In the genomic region with DNA sequence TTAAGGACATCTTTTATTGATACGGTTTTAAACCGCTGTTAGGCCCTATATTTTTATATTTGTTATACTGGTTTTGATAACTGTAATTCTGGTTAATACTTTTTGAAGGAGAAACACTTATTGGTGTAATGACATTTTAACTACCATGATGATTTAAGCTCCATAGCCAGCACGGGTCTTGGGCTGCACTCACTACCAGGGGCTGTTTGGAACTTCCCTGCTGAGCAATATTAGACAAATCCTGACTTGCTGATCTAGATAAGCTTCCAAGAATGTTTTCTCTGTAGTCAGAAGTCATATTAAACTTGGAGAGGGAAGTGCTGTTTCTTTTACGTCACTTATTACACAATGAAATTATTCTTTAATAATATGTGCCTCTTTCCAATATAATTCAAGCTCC, we compare ENCODE assay signal across 15 cellular contexts.
A peak's percentile ranks its signal among the peaks of the same experiment; 100 is the strongest.
DNase-seq lines count a peak whose midpoint lies in the region; ATAC-seq, FAIRE-seq and TF ChIP-seq lines count a peak whose summit lies in the region.
"Had no signal": no experiment of that assay in that cellular context is flagged by ENCODE, and none has a peak within 500 bp of the region (broad histone marks: within the 10 kb centered on the region; RNA-seq: fewer than 3 reads in every experiment).

No MANE protein-coding gene starts in this region.

- no peak overlapping the region for H3K56ac ChIP-seq in mesendoderm (ENCODE audit: low read length)

- H3K4me2 ChIP-seq in mesendoderm (ENCODE audit: low read length): no peak overlapping the region
- H3K4me2 ChIP-seq: GM23338 had no signal

- H3K27ac ChIP-seq in foreskin keratinocyte (peak overlapping the region; percentile 73), mesendoderm (ENCODE audit: low read depth, low read length) (no peak overlapping the region)

- no peak overlapping the region for H4K5ac ChIP-seq in mesendoderm (ENCODE audit: low read length)

- no peak overlapping the region for H2BK15ac ChIP-seq in mesendoderm (replicated peaks; ENCODE audit: low read depth)

- FAIRE-seq in bronchial epithelial cell (lab: Jason Lieb, UNC): no peak
- FAIRE-seq: A204.1 had no signal

- H2BK5ac ChIP-seq in mesendoderm (ENCODE audit: low read length): no peak overlapping the region

- DNase-seq in HEK293T (ENCODE audit: extremely low spot score) (peak; percentile 54), NCI-H69 (lab: John Stamatoyannopoulos, UW) (peak; percentile 35), bronchial epithelial cell (ENCODE audit: low read depth) (peak; percentile 96), foreskin keratinocyte (peak; percentile 85 to 92), pons (ENCODE audit: low spot score) (no peak), mucosa of gallbladder (ENCODE audit: low spot score) (no peak), mesendoderm (no peak)
- DNase-seq: C1 segment of cervical spinal cord; Calu3; CD4-positive, alpha-beta T cell; DMS 273 treated with DMSO at 0.1 percent for 48 hours; H7 had no signal

- POLR2A ChIA-PET in HEK293T (lab: Yijun Ruan, JAX): no interaction called here

- no peak overlapping the region for H3K18ac ChIP-seq in mesendoderm (ENCODE audit: low read length)

- H2BK120ac ChIP-seq in mesendoderm (ENCODE audit: low read depth, low read length): no peak overlapping the region

- H3K4me1 ChIP-seq in foreskin keratinocyte: peaks cover 21% of the 10 kb centered on the region
- no peaks in the 10 kb centered on the region for H3K4me1 ChIP-seq in mesendoderm (ENCODE audit: control insufficient read depth, low read depth, low read length)

- no peak overlapping the region for H3K4me3 ChIP-seq in bronchial epithelial cell (ENCODE audit: low read depth, low read length)
- H3K4me3 ChIP-seq in mesendoderm (ENCODE audit: low read length): no peak overlapping the region
- H3K4me3 ChIP-seq: GM23338 had no signal

- no peak overlapping the region for H2AK5ac ChIP-seq in mesendoderm (ENCODE audit: low read length)

- H3K4ac ChIP-seq in mesendoderm (ENCODE audit: low read depth, low read length): no peak overlapping the region

- H3K23ac ChIP-seq in mesendoderm (ENCODE audit: low read length): no peak overlapping the region

- H3K27me3 ChIP-seq in bronchial epithelial cell (ENCODE audit: control insufficient read depth, insufficient read depth, low read length): no peaks in the 10 kb centered on the region
- H3K27me3 ChIP-seq in foreskin keratinocyte: no peaks in the 10 kb centered on the region
- H3K27me3 ChIP-seq in mesendoderm (ENCODE audit: insufficient read depth, low read length, poor library complexity): no peaks in the 10 kb centered on the region

- TF ChIP-seq CTCF in bronchial epithelial cell (IDR thresholded peaks at IDR 0.05; ENCODE audit: insufficient read depth, low read length, severe bottlenecking) (no peak), foreskin keratinocyte (conservative IDR thresholded peaks at IDR 0.05) (no peak)

- WGBS in mesendoderm (ENCODE audit: extremely low coverage, insufficient coverage, low lambda C conversion rate): no CpG with 5 or more reads among the region's 4 CpGs

- no peak overlapping the region for H4K8ac ChIP-seq in mesendoderm (ENCODE audit: low read depth, low read length)

- H3K9ac ChIP-seq in mesendoderm (ENCODE audit: low read length): no peak overlapping the region

- no peaks in the 10 kb centered on the region for H3K79me1 ChIP-seq in mesendoderm (ENCODE audit: low read length)

- CTCF ChIA-PET in HEK293T (lab: Yijun Ruan, JAX): no interaction called here

- ATAC-seq in foreskin keratinocyte: peak; percentile 99
- no peak for ATAC-seq in GM21825 (IDR thresholded peaks at IDR 0.05; ENCODE audit: unreplicated experiment)
- ATAC-seq: GM23338 had no signal

- no peaks in the 10 kb centered on the region for H3K79me2 ChIP-seq in mesendoderm (ENCODE audit: control insufficient read depth, insufficient read depth, low read length)

- no peaks in the 10 kb centered on the region for H3K36me3 ChIP-seq in bronchial epithelial cell (ENCODE audit: control insufficient read depth, insufficient read depth, low read length)
- H3K36me3 ChIP-seq in mesendoderm (ENCODE audit: control insufficient read depth, insufficient read depth, low read length): no peaks in the 10 kb centered on the region

TF ChIP-seq in HEK293T, 16 proteins besides CTCF, POLR2A, EP300 and RAD21:
- no peak for TF ChIP-seq L3MBTL2 (conservative IDR thresholded peaks at IDR 0.05)
- TF ChIP-seq, protein P1, sequence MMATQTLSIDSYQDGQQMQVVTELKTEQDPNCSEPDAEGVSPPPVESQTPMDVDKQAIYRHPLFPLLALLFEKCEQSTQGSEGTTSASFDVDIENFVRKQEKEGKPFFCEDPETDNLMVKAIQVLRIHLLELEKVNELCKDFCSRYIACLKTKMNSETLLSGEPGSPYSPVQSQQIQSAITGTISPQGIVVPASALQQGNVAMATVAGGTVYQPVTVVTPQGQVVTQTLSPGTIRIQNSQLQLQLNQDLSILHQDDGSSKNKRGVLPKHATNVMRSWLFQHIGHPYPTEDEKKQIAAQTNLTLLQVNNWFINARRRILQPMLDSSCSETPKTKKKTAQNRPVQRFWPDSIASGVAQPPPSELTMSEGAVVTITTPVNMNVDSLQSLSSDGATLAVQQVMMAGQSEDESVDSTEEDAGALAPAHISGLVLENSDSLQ (IDR thresholded peaks at IDR 0.05): peak; percentile 90

Comparison
In these comparisons a context has a peak if more than half of its experiments do, and no peak if none do; other contexts are left out.
1. DNase-seq: peak in HEK293T (single experiment), NCI-H69 (single experiment), bronchial epithelial cell (single experiment) and foreskin keratinocyte (2 of 2); none in pons (single experiment), mucosa of gallbladder (single experiment) and mesendoderm (single experiment).